Comparison of ENCODE assay signal across 9 cellular contexts in genomic region chr3:171184372-171184771, GRCh38.
DNase-seq lines count a peak whose midpoint lies in the region; ATAC-seq lines count a peak whose summit lies in the region.
"Had no signal": no experiment of that assay in that cellular context is flagged by ENCODE, and none has a peak within 500 bp of the region (broad histone marks: within the 10 kb centered on the region; RNA-seq: fewer than 3 reads in every experiment).

No MANE protein-coding gene starts in this region.

- peaks cover 15% of the 10 kb centered on the region for H3K36me3 Mint-ChIP-seq in activated naive CD4-positive, alpha-beta T cell treated with anti-CD3 and anti-CD28 coated beads for 36 hours (ENCODE audit: low read depth)

- no peaks in the 10 kb centered on the region for H3K9me3 Mint-ChIP-seq in activated naive CD4-positive, alpha-beta T cell treated with anti-CD3 and anti-CD28 coated beads for 36 hours
- H3K9me3 Mint-ChIP-seq: neural progenitor cell had no signal

- peak; percentile 42 for DNase-seq in activated naive CD4-positive, alpha-beta T cell treated with anti-CD3 and anti-CD28 coated beads for 36 hours
- DNase-seq in activated naive CD4-positive, alpha-beta T cell treated with anti-CD3 and anti-CD28 coated beads, Interleukin-2, amount 50 U/mL, for 16 hours = no peak
- DNase-seq in stimulated activated naive CD8-positive, alpha-beta T cell treated with anti-CD3 and anti-CD28 coated beads, Interleukin-15, Interleukin-2, amounts not matched to agents 100 U/mL and 50 U/mL, for 24 hours = peak; percentile 12
- no peak for DNase-seq in inferior parietal cortex (ENCODE audit: extremely low spot score)
- DNase-seq in NCI-H446 (lab: John Stamatoyannopoulos, UW) = no peak
- DNase-seq in NCI-H510A (lab: John Stamatoyannopoulos, UW) = no peak

- intact Hi-C loops in activated naive CD4-positive, alpha-beta T cell treated with anti-CD3 and anti-CD28 coated beads for 36 hours (cut with micrococcal nuclease) = loop anchor here (1.0 kb wide), 1 partner anchor 18 kb away; no protein-coding TSS in a partner anchor

- H3K4me3 Mint-ChIP-seq in activated naive CD4-positive, alpha-beta T cell treated with anti-CD3 and anti-CD28 coated beads for 36 hours = no peak overlapping the region
- H3K4me3 Mint-ChIP-seq: neural progenitor cell had no signal

- peak; percentile 68 for ATAC-seq in GM21786 (IDR thresholded peaks at IDR 0.05; ENCODE audit: unreplicated experiment)
- peak; percentile 61 for ATAC-seq in HG03439 (IDR thresholded peaks at IDR 0.05; ENCODE audit: unreplicated experiment)
- peak; percentile 82 for ATAC-seq in stimulated activated naive CD8-positive, alpha-beta T cell treated with anti-CD3 and anti-CD28 coated beads, Interleukin-15, Interleukin-2, amounts not matched to agents 100 U/mL and 50 U/mL, for 24 hours

- H3K4me1 Mint-ChIP-seq in activated naive CD4-positive, alpha-beta T cell treated with anti-CD3 and anti-CD28 coated beads for 36 hours (ENCODE audit: low read depth) = peaks cover 41% of the 10 kb centered on the region

- H3K27ac Mint-ChIP-seq in activated naive CD4-positive, alpha-beta T cell treated with anti-CD3 and anti-CD28 coated beads for 36 hours = no peak overlapping the region
- H3K27ac Mint-ChIP-seq: neural progenitor cell had no signal

- H3K27me3 Mint-ChIP-seq in activated naive CD4-positive, alpha-beta T cell treated with anti-CD3 and anti-CD28 coated beads for 36 hours (ENCODE audit: low read depth) = no peaks in the 10 kb centered on the region

- CTCF ChIA-PET in activated naive CD4-positive, alpha-beta T cell treated with anti-CD3 and anti-CD28 coated beads for 36 hours (lab: Charles Lee) = no interaction called here

Comparison
In these comparisons a context has a peak if more than half of its experiments do, and no peak if none do; other contexts are left out.
1. DNase-seq: peak in activated naive CD4-positive, alpha-beta T cell treated with anti-CD3 and anti-CD28 coated beads for 36 hours (single experiment) and stimulated activated naive CD8-positive, alpha-beta T cell treated with anti-CD3 and anti-CD28 coated beads, Interleukin-15, Interleukin-2, amounts not matched to agents 100 U/mL and 50 U/mL, for 24 hours (single experiment); none in activated naive CD4-positive, alpha-beta T cell treated with anti-CD3 and anti-CD28 coated beads, Interleukin-2, amount 50 U/mL, for 16 hours (single experiment), inferior parietal cortex (single experiment), NCI-H446 (0 of 2) and NCI-H510A (single experiment).
2. Peak in every context shown above with its lines, with median percentiles within 50 percentile points of each other: ATAC-seq.